Comparison of ENCODE assay signal across 17 cellular contexts in genomic region chr18:37525302-37525585, GRCh38. TPM values are rescaled to one million over a fixed set of nuclear protein-coding genes. Genes with fewer than 3 reads are reported as not detected.
DNase-seq lines count a peak whose midpoint lies in the region; ATAC-seq and TF ChIP-seq lines count a peak whose summit lies in the region.
"Had no signal": no experiment of that assay in that cellular context is flagged by ENCODE, and none has a peak within 500 bp of the region (broad histone marks: within the 10 kb centered on the region; RNA-seq: fewer than 3 reads in every experiment).

No MANE protein-coding gene starts in this region.

- no peaks in the 10 kb centered on the region for H3K9me3 ChIP-seq in HUES64 (ENCODE audit: insufficient read depth, low read depth, low read length)
- no peaks in the 10 kb centered on the region for H3K9me3 ChIP-seq in hepatocyte (ENCODE audit: low read depth)
- H3K9me3 ChIP-seq in neural progenitor cell (ENCODE audit: low read depth): no peaks in the 10 kb centered on the region
- H3K9me3 ChIP-seq in psoas muscle: no peaks in the 10 kb centered on the region
- no peaks in the 10 kb centered on the region for H3K9me3 ChIP-seq in breast epithelium
- H3K9me3 ChIP-seq: Peyer's patch had no signal

- H3K27ac ChIP-seq in HUES64 (ENCODE audit: low read depth, low read length) (no peak overlapping the region), hepatocyte (no peak overlapping the region), neural progenitor cell (no peak overlapping the region), psoas muscle (no peak overlapping the region), breast epithelium (no peak overlapping the region)
- H3K27ac ChIP-seq: 22Rv1, Peyer's patch had no signal

- TF ChIP-seq CTCF in hepatocyte (IDR thresholded peaks at IDR 0.05; ENCODE audit: poor library complexity) (no peak), neural progenitor cell (IDR thresholded peaks at IDR 0.05) (no peak), psoas muscle (IDR thresholded peaks at IDR 0.05) (no peak), breast epithelium (IDR thresholded peaks at IDR 0.05) (no peak)

- ATAC-seq in psoas muscle: no peak
- ATAC-seq: CD8-positive, alpha-beta T cell had no signal

- H3K36me3 ChIP-seq in HUES64 (ENCODE audit: insufficient read depth, low read length): no peaks in the 10 kb centered on the region
- no peaks in the 10 kb centered on the region for H3K36me3 ChIP-seq in hepatocyte (replicated peaks; ENCODE audit: insufficient read depth, low read depth)
- H3K36me3 ChIP-seq in neural progenitor cell: no peaks in the 10 kb centered on the region
- H3K36me3 ChIP-seq in psoas muscle (ENCODE audit: insufficient read depth in 1 of 2, low read depth in 1 of 2): no peaks in the 10 kb centered on the region
- H3K36me3 ChIP-seq in breast epithelium: no peaks in the 10 kb centered on the region
- H3K36me3 ChIP-seq: Peyer's patch had no signal

- intact Hi-C loops in psoas muscle (cut with DNase I) (no loop called here), breast epithelium (cut with DNase I; ENCODE audit: low total_unique reads) (no loop called here)

- H3K27me3 Mint-ChIP-seq in neural progenitor cell (ENCODE audit: insufficient read depth, low read depth): peaks cover 20% of the 10 kb centered on the region

- H3K9ac ChIP-seq in HUES64 (ENCODE audit: low read depth, low read length) (0 out of 2 replicates have a peak overlapping the region, but pooled peaks have one; percentile 63), neural progenitor cell (no peak overlapping the region)

- peak overlapping the region; percentile 94 for H3K4me2 ChIP-seq in hepatocyte
- H3K4me2 ChIP-seq in neural progenitor cell: peak overlapping the region; percentile 83

- H3K9me3 Mint-ChIP-seq in neural progenitor cell: peaks cover 2% of the 10 kb centered on the region
- H3K9me3 Mint-ChIP-seq: CD8-positive, alpha-beta T cell had no signal

- no peak overlapping the region for H2AFZ ChIP-seq in hepatocyte
- H2AFZ ChIP-seq in neural progenitor cell (replicated peaks): peak overlapping the region; percentile 93

- peak overlapping the region; percentile 78 for H3K4me3 Mint-ChIP-seq in neural progenitor cell
- H3K4me3 Mint-ChIP-seq: CD8-positive, alpha-beta T cell had no signal

- peaks cover 46% of the 10 kb centered on the region for H3K27me3 ChIP-seq in HUES64 (ENCODE audit: insufficient read depth, low read length)
- H3K27me3 ChIP-seq in hepatocyte: peaks cover 61% of the 10 kb centered on the region
- peaks cover 43% of the 10 kb centered on the region for H3K27me3 ChIP-seq in neural progenitor cell
- H3K27me3 ChIP-seq in psoas muscle (ENCODE audit: insufficient read depth in 3 of 3, low read length in 2 of 3): peaks cover 4 to 64% (median 12%) of the 10 kb centered on the region in 3 donors
- peaks cover 0 to 42% of the 10 kb centered on the region in 2 donors for H3K27me3 ChIP-seq in breast epithelium

- H3K4me3 ChIP-seq in HUES64 (ENCODE audit: low read length) (peak overlapping the region; percentile 55), hepatocyte (no peak overlapping the region), neural progenitor cell (peak overlapping the region; percentile 55), psoas muscle (no peak overlapping the region), breast epithelium (no peak overlapping the region)
- H3K4me3 ChIP-seq: Peyer's patch had no signal

- H3K4me1 Mint-ChIP-seq in neural progenitor cell: peaks cover 45% of the 10 kb centered on the region

- H3K36me3 Mint-ChIP-seq in neural progenitor cell: no peaks in the 10 kb centered on the region
- H3K36me3 Mint-ChIP-seq: CD8-positive, alpha-beta T cell had no signal

- TF ChIP-seq POLR2A in breast epithelium (IDR thresholded peaks at IDR 0.05): no peak

- WGBS in HUES64: 64% methylated on average over 8 of the region's 8 CpGs
- 58% methylated on average over 8 of the region's 8 CpGs for WGBS in hepatocyte (ENCODE audit: low lambda C conversion rate, missing lambda C conversion rate)
- WGBS in psoas muscle, 3 donors: 49 to 60% (median 58%) methylated on average over 8 of the region's 8 CpGs

- H3K9me2 ChIP-seq in hepatocyte (replicated peaks; ENCODE audit: insufficient read depth): no peaks in the 10 kb centered on the region

- H4K20me1 ChIP-seq in hepatocyte (ENCODE audit: insufficient read depth, poor library complexity, severe bottlenecking) (no peaks in the 10 kb centered on the region), neural progenitor cell (ENCODE audit: low read depth) (no peaks in the 10 kb centered on the region)

- H3K27ac Mint-ChIP-seq in neural progenitor cell: peak overlapping the region; percentile 79
- H3K27ac Mint-ChIP-seq: CD8-positive, alpha-beta T cell had no signal

- H3K4me1 ChIP-seq in HUES64 (ENCODE audit: insufficient read depth, low read length) (peaks cover 22% of the 10 kb centered on the region), hepatocyte (ENCODE audit: insufficient read depth) (peaks cover 3% of the 10 kb centered on the region), neural progenitor cell (peaks cover 20% of the 10 kb centered on the region), psoas muscle (no peaks in the 10 kb centered on the region), breast epithelium (no peaks in the 10 kb centered on the region)
- H3K4me1 ChIP-seq: Peyer's patch had no signal

- peaks cover 7% of the 10 kb centered on the region for H3F3A ChIP-seq in neural progenitor cell (ENCODE audit: low read depth)

- H3K79me2 ChIP-seq in hepatocyte: no peaks in the 10 kb centered on the region
- no peaks in the 10 kb centered on the region for H3K79me2 ChIP-seq in neural progenitor cell (ENCODE audit: low read depth)

- DNase-seq in DMS153 (lab: John Stamatoyannopoulos, UW) (peak; percentile 4), DMS153 treated with DMSO at 0.1 percent for 48 hours (lab: John Stamatoyannopoulos, UW; ENCODE audit: unreplicated experiment) (no peak), hepatocyte (ENCODE audit: low spot score) (no peak), neural progenitor cell (ENCODE audit: low spot score) (no peak), T-helper 2 cell (no peak), psoas muscle (no peak), breast epithelium (ENCODE audit: low spot score in 2 of 2) (no peak)
- DNase-seq: CD8-positive, alpha-beta T cell; NCI-H1436 treated with DMSO at 0.1 percent for 48 hours; NCI-H2171; NCI-H510A; Peyer's patch; SHP77 treated with DMSO at 0.1 percent for 48 hours had no signal

RNA-seq across cellular contexts. Expression of gene CELF4, which starts 40.4 kb away (rescaled TPM):
- 0.80 TPM for polyA plus RNA-seq in HUES64 (2013, experiment 1 of 2)
- 2.4 TPM for polyA plus RNA-seq in HUES64 (2013, experiment 2 of 2)
- total RNA-seq in hepatocyte (1.3 and 3.2 TPM in 2 replicates), neural progenitor cell (ENCODE audit: low replicate concordance) (0.50 and 1.8 TPM in 2 replicates), psoas muscle (under 1 TPM in 2 of 4 donors, not detected in 2; 0.17 to 0.28 TPM), breast epithelium (1 to 10 TPM in 1 of 3 donors, not detected in 2; 1.0 TPM)
- polyA plus RNA-seq in hepatocyte (2.4 and 2.9 TPM in 2 replicates), psoas muscle (under 1 TPM in 2 of 3 donors, not detected in 1; 0.17 TPM)
- total RNA-seq: CD8-positive, alpha-beta T cell; H4 had no signal
- polyA plus RNA-seq: BJ had no signal

Comparison
In these comparisons a context has a peak if more than half of its experiments do, and no peak if none do; other contexts are left out.
1. H3K4me3 ChIP-seq: peak in HUES64 (single experiment) and neural progenitor cell (single experiment); none in hepatocyte (single experiment), psoas muscle (single experiment) and breast epithelium (0 of 3).